1 cellular context compared by ENCODE assay signal in genomic region chr17:47654991-47655390, GRCh38.
TF ChIP-seq lines count a peak whose summit lies in the region.

No MANE protein-coding gene starts in this region.

TF ChIP-seq in SK-N-SH treated with all-trans-retinoic acid at 6 μM for 48 hours, 23 proteins besides CTCF, POLR2A, EP300 and RAD21 (continued from another document):
- no peak for TF ChIP-seq CSRNP3 (CRISPR knock-in tag; IDR thresholded peaks at IDR 0.05)
- TF ChIP-seq TSHZ2 (CRISPR knock-in tag; IDR thresholded peaks at IDR 0.05): no peak
- TF ChIP-seq ZNF8 (CRISPR knock-in tag; IDR thresholded peaks at IDR 0.05): no peak
